Comparison of ENCODE assay signal across 17 cellular contexts in the genomic region with DNA sequence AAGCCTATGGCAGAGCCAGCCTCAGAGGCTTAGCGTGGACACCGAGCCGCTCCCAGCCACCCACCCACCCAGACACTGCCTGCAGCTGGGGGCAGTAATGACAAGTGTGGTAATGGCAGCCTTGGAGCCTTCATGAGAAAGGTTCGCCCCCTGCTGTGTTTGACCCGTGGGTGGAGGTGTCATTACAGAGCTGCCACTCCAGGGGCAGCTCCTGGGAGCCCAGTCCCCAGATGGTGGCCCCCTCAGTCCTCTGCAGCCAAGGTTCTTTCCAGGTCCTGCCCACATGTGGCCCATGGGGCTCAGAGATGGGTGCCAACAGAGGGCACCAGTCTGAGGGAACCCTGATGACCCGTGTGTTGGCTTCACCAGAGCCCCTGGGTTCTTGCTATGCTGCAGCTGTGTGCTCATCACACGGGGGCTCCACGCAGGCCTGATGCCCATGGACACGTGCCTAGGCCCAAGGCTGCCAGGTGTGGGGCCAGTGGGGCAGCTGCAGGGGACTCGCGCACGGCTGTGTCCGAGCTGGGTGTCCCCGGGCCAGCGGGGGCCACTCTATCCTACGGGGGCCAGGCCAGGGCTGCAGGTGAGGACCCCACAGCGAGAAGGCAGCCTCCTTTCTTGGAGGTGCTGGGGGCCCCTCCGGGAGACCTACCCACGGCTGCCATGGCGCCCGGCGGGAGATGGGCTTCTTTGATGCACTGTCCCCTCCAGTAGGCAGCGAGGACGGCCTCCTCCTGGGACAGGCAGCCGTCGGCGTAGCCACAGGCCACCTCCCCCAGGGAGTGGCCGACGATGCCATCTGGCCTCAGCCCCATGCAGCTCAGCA. TPM values are rescaled to one million over a fixed set of nuclear protein-coding genes. Genes with fewer than 3 reads are reported as not detected.
DNase-seq lines count a peak whose midpoint lies in the region; ATAC-seq and TF ChIP-seq lines count a peak whose summit lies in the region.
"Had no signal": no experiment of that assay in that cellular context is flagged by ENCODE, and none has a peak within 500 bp of the region (broad histone marks: within the 10 kb centered on the region; RNA-seq: fewer than 3 reads in every experiment).

No MANE protein-coding gene starts in this region.

- no peak overlapping the region for H2BK12ac ChIP-seq in neuronal stem cell (ENCODE audit: low read length)

- H3K14ac ChIP-seq in neuronal stem cell (ENCODE audit: low read length) = no peak overlapping the region

- no CpG with 5 or more reads among the region's 29 CpGs for WGBS in neuronal stem cell (ENCODE audit: extremely low coverage in 2 of 2, insufficient read length in 2 of 2, insufficient replicate concordance in 1 of 2), 2 donors

- H3K18ac ChIP-seq in neuronal stem cell (ENCODE audit: low read length) = no peak overlapping the region

- H3K27ac ChIP-seq in neuronal stem cell (replicated peaks; ENCODE audit: low read length) = no peak overlapping the region
- H3K27ac ChIP-seq: BLaER1 had no signal

- H3K4me2 ChIP-seq in neuronal stem cell (ENCODE audit: insufficient read depth, low read length, poor library complexity, severe bottlenecking) = no peak overlapping the region
- H3K4me2 ChIP-seq: BLaER1, GM23338 had no signal

- peaks cover 64% of the 10 kb centered on the region for H3K79me1 ChIP-seq in neuronal stem cell (ENCODE audit: low read depth, low read length)

- H3K4ac ChIP-seq in neuronal stem cell (ENCODE audit: low read length) = no peak overlapping the region

- H3K9ac ChIP-seq in adipocyte (ENCODE audit: low read length) = peak overlapping the region; percentile 45
- peak overlapping the region; percentile 60 for H3K9ac ChIP-seq in neuronal stem cell (ENCODE audit: low read depth, low read length, poor library complexity)
- H3K9ac ChIP-seq: BLaER1 had no signal

- H3K36me3 ChIP-seq in adipocyte (ENCODE audit: control insufficient read depth, insufficient read depth, low read length, severe bottlenecking) (peaks cover 93% of the 10 kb centered on the region), neuronal stem cell (replicated peaks in 1 of 2; ENCODE audit: control insufficient read depth in 2 of 2, insufficient read depth in 2 of 2, low read length in 2 of 2) (peaks cover 86 to 99% of the 10 kb centered on the region in 2 donors)

- H3K4me1 ChIP-seq in adipocyte (ENCODE audit: control insufficient read depth, insufficient read depth, low read length) = no peaks in the 10 kb centered on the region
- peaks cover 0 to 3% of the 10 kb centered on the region in 2 donors for H3K4me1 ChIP-seq in neuronal stem cell (ENCODE audit: control insufficient read depth in 2 of 2, insufficient read depth in 1 of 2, low read depth in 1 of 2, low read length in 2 of 2)

- no peak overlapping the region for H4K8ac ChIP-seq in neuronal stem cell (ENCODE audit: low read depth, low read length)

- H2AFZ ChIP-seq in neuronal stem cell (ENCODE audit: low read length) = no peak overlapping the region
- H2AFZ ChIP-seq: GM23338 had no signal

- intact Hi-C loops in Right ventricle myocardium superior (cut with DNase I) (no loop called here), cardiac septum (cut with DNase I) (no loop called here), sciatic nerve (cut with DNase I) (loop anchor here (10.0 kb wide), 1 partner anchor 55 kb away; the partner anchor contains the start of genes DCXR and RAC3)

- peak overlapping the region; percentile 80 for H3K23ac ChIP-seq in neuronal stem cell (ENCODE audit: low read depth, low read length, poor library complexity)

- ATAC-seq in Right ventricle myocardium superior (ENCODE audit: poor library complexity) (no peak), GM18498 (IDR thresholded peaks at IDR 0.05; ENCODE audit: unreplicated experiment) (no peak), sciatic nerve (no peak)
- ATAC-seq: GM23338 had no signal

- peak; percentile 20 for DNase-seq in Right ventricle myocardium superior
- no peak for DNase-seq in cardiac septum (ENCODE audit: low spot score)
- DNase-seq in adipocyte (ENCODE audit: low read depth) = no peak
- no peak for DNase-seq in neuronal stem cell (ENCODE audit: low spot score)
- no peak for DNase-seq in sciatic nerve (ENCODE audit: low spot score)
- DNase-seq in LoVo (ENCODE audit: low spot score) = no peak
- DNase-seq: CD8-positive, alpha-beta memory T cell; DMS79; NCI-H1694 treated with DMSO at 0.1 percent for 48 hours; NCI-H2227 treated with DMSO at 0.1 percent for 48 hours; NCI-H510A treated with DMSO at 0.1 percent for 48 hours; NCI-H774; SIG-M5 had no signal

- no peak overlapping the region for H2BK120ac ChIP-seq in neuronal stem cell (ENCODE audit: low read depth, low read length)

- H3K4me3 ChIP-seq in adipocyte (ENCODE audit: low read length) (peak overlapping the region; percentile 20), neuronal stem cell (ENCODE audit: low read length in 2 of 2) (no peak overlapping the region)
- H3K4me3 ChIP-seq: BLaER1, GM23338 had no signal

- H2BK5ac ChIP-seq in neuronal stem cell (ENCODE audit: low read length) = no peak overlapping the region

- TF ChIP-seq POLR2A in GM19193 (IDR thresholded peaks at IDR 0.05; ENCODE audit: extremely low read depth, insufficient read depth, insufficient read length) = peak; percentile 1

- H3K9me3 ChIP-seq in adipocyte (ENCODE audit: control insufficient read depth, low read length) = no peaks in the 10 kb centered on the region
- H3K9me3 ChIP-seq in neuronal stem cell (replicated peaks in 1 of 2; ENCODE audit: control insufficient read depth in 2 of 2, insufficient read depth in 1 of 2, low read depth in 1 of 2, low read length in 2 of 2) = no peaks in the 10 kb centered on the region
- H3K9me3 ChIP-seq: BLaER1 had no signal

- H3K27me3 ChIP-seq in adipocyte (replicated peaks; ENCODE audit: control insufficient read depth, insufficient read depth, low read length) = no peaks in the 10 kb centered on the region
- H3K27me3 ChIP-seq in neuronal stem cell (ENCODE audit: control insufficient read depth in 3 of 3, insufficient read depth in 3 of 3, low read depth in 1 of 3, low read length in 3 of 3) = no peaks in the 10 kb centered on the region
- H3K27me3 ChIP-seq: BLaER1 had no signal

- H2BK15ac ChIP-seq in neuronal stem cell (ENCODE audit: low read length) = no peak overlapping the region

- H2AK5ac ChIP-seq in neuronal stem cell (ENCODE audit: low read depth, low read length) = no peak overlapping the region

- no peak overlapping the region for H4K91ac ChIP-seq in neuronal stem cell (ENCODE audit: low read depth, low read length, poor library complexity)

RNA-seq across cellular contexts. Expression of gene FASN, which starts 8.1 kb away (rescaled TPM):
- total RNA-seq in Right ventricle myocardium superior = 23.0 TPM
- 22.9 TPM for total RNA-seq in cardiac septum
- 128 TPM for polyA plus RNA-seq in neuronal stem cell (2013, experiment 1 of 2)
- 131 TPM for polyA plus RNA-seq in neuronal stem cell (2013, experiment 2 of 2)
- 280 TPM for total RNA-seq in sciatic nerve

RNA-seq across cellular contexts. Expression of gene DUS1L, which starts 24.3 kb away (rescaled TPM):
- total RNA-seq in Right ventricle myocardium superior = 57.9 TPM
- 47.6 TPM for total RNA-seq in cardiac septum
- 33.5 TPM for polyA plus RNA-seq in neuronal stem cell (2013, experiment 1 of 2)
- 31.8 TPM for polyA plus RNA-seq in neuronal stem cell (2013, experiment 2 of 2)
- total RNA-seq in sciatic nerve = 57.1 TPM

RNA-seq across cellular contexts. Expression of gene GPS1, which starts 38.2 kb away (rescaled TPM):
- 86.5 TPM for total RNA-seq in Right ventricle myocardium superior
- 67.4 TPM for total RNA-seq in cardiac septum
- polyA plus RNA-seq in neuronal stem cell (2013, experiment 1 of 2) = 67.9 TPM
- 66.6 TPM for polyA plus RNA-seq in neuronal stem cell (2013, experiment 2 of 2)
- 68.2 TPM for total RNA-seq in sciatic nerve

RNA-seq across cellular contexts. Expression of gene RFNG, which starts 38.3 kb away (rescaled TPM):
- total RNA-seq in Right ventricle myocardium superior (20.5 TPM), cardiac septum (21.0 TPM), sciatic nerve (42.4 TPM)
- polyA plus RNA-seq in neuronal stem cell (2013, experiment 1 of 2) = 25.7 TPM
- 26.2 TPM for polyA plus RNA-seq in neuronal stem cell (2013, experiment 2 of 2)

RNA-seq across cellular contexts. Expression of gene DCXR, which starts 52.4 kb away (rescaled TPM):
- total RNA-seq in Right ventricle myocardium superior (178 TPM), cardiac septum (144 TPM), sciatic nerve (80.0 TPM)
- polyA plus RNA-seq in neuronal stem cell (2013, experiment 1 of 2) = 72.9 TPM
- polyA plus RNA-seq in neuronal stem cell (2013, experiment 2 of 2) = 72.2 TPM

Comparison
In these comparisons a context has a peak if more than half of its experiments do, and no peak if none do; other contexts are left out.
1. RNA of gene FASN, which starts 8.1 kb away (total RNA-seq): 280 TPM in sciatic nerve (single experiment); 23.0 TPM in Right ventricle myocardium superior (single experiment) and 22.9 TPM in cardiac septum (single experiment); every median in the first group is over 10 times any median in the second.